ENCODE assay signal across 1 cellular context in the genomic region with DNA sequence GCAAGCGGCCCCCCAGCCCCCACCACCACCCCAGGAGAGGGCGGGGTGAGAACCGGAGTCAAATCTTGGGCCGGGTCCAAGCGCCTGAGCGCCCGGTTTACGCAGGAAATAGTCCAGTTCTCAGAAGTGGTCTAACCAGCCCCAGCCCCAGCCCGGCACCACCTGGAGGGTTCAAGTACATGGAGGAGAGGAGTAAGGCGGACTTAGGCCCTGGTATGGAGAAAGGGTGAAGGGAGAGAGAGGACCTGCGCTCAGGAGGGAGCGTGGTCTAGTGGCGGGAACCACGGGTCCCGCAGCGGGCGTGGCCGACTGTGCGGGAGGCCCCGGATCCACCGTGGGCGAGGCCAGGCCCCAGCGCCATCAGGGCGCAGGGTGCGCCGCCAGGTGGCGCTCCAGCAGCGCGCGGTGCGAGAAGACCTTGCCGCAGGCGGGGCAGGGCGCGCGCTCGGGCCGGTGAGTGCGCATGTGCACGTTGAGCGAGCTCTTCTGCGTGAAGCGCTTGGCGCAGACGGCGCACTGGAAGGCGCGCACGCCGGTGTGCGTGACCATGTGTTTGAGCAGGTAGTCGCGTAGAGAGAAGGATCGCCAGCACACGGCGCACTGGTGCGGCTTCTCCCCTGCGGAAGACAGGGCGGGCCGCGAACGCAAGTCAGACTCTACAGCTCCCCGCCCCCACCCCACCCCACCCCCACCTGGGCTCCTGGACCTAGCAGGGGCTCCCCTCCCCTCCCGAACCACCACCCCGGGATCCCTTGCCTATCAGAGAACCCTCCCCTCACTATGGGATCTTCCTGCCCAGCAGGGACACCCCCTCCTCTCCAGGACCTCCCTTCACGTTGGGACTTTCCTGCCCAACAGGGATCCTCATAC.
A peak's percentile ranks its signal among the peaks of the same experiment; 100 is the strongest.
TF ChIP-seq lines count a peak whose summit lies in the region.

No MANE protein-coding gene starts in this region.

TF ChIP-seq in HCT116, 20 proteins besides CTCF, POLR2A, EP300 and RAD21 (continued from another document):
- TF ChIP-seq, protein P1, sequence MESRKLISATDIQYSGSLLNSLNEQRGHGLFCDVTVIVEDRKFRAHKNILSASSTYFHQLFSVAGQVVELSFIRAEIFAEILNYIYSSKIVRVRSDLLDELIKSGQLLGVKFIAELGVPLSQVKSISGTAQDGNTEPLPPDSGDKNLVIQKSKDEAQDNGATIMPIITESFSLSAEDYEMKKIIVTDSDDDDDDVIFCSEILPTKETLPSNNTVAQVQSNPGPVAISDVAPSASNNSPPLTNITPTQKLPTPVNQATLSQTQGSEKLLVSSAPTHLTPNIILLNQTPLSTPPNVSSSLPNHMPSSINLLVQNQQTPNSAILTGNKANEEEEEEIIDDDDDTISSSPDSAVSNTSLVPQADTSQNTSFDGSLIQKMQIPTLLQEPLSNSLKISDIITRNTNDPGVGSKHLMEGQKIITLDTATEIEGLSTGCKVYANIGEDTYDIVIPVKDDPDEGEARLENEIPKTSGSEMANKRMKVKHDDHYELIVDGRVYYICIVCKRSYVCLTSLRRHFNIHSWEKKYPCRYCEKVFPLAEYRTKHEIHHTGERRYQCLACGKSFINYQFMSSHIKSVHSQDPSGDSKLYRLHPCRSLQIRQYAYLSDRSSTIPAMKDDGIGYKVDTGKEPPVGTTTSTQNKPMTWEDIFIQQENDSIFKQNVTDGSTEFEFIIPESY (IDR thresholded peaks at IDR 0.05; ENCODE audit: extremely low read depth, insufficient replicate concordance, low read length), result no peak
- TF ChIP-seq ZNF274 (IDR thresholded peaks at IDR 0.05; ENCODE audit: low read depth, low read length) (no peak), ELF1 (IDR thresholded peaks at IDR 0.05; ENCODE audit: borderline replicate concordance, low read depth) (no peak), SRF (IDR thresholded peaks at IDR 0.05; ENCODE audit: low read depth) (no peak), EGR1 (IDR thresholded peaks at IDR 0.05; ENCODE audit: low read depth) (no peak), EZH2phosphoT487 (IDR thresholded peaks at IDR 0.05; ENCODE audit: borderline replicate concordance) (no peak), SIN3A (IDR thresholded peaks at IDR 0.05; ENCODE audit: low read depth) (peak; percentile 65), EZH2 (IDR thresholded peaks at IDR 0.05) (no peak), POLR2AphosphoS5 (IDR thresholded peaks at IDR 0.05; ENCODE audit: low read depth, low read length) (peak; percentile 96), TCF7L2 (IDR thresholded peaks at IDR 0.05; ENCODE audit: borderline replicate concordance, extremely low read depth, insufficient read depth, insufficient read length) (peak; percentile 51), SP1 (IDR thresholded peaks at IDR 0.05; ENCODE audit: low read depth) (peak; percentile 59), CEBPB (IDR thresholded peaks at IDR 0.05; ENCODE audit: low read depth) (no peak), FOSL1 (IDR thresholded peaks at IDR 0.05; ENCODE audit: low read depth) (no peak), ZFX (IDR thresholded peaks at IDR 0.05) (peak; percentile 69; the same call in 1 of the 2 replicates), JUND (IDR thresholded peaks at IDR 0.05) (no peak)
- TF ChIP-seq, protein P2, sequence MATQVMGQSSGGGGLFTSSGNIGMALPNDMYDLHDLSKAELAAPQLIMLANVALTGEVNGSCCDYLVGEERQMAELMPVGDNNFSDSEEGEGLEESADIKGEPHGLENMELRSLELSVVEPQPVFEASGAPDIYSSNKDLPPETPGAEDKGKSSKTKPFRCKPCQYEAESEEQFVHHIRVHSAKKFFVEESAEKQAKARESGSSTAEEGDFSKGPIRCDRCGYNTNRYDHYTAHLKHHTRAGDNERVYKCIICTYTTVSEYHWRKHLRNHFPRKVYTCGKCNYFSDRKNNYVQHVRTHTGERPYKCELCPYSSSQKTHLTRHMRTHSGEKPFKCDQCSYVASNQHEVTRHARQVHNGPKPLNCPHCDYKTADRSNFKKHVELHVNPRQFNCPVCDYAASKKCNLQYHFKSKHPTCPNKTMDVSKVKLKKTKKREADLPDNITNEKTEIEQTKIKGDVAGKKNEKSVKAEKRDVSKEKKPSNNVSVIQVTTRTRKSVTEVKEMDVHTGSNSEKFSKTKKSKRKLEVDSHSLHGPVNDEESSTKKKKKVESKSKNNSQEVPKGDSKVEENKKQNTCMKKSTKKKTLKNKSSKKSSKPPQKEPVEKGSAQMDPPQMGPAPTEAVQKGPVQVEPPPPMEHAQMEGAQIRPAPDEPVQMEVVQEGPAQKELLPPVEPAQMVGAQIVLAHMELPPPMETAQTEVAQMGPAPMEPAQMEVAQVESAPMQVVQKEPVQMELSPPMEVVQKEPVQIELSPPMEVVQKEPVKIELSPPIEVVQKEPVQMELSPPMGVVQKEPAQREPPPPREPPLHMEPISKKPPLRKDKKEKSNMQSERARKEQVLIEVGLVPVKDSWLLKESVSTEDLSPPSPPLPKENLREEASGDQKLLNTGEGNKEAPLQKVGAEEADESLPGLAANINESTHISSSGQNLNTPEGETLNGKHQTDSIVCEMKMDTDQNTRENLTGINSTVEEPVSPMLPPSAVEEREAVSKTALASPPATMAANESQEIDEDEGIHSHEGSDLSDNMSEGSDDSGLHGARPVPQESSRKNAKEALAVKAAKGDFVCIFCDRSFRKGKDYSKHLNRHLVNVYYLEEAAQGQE (IDR thresholded peaks at IDR 0.05; ENCODE audit: low read depth), result no peak
